ENCODE assay signal across 10 cellular contexts in the genomic region with DNA sequence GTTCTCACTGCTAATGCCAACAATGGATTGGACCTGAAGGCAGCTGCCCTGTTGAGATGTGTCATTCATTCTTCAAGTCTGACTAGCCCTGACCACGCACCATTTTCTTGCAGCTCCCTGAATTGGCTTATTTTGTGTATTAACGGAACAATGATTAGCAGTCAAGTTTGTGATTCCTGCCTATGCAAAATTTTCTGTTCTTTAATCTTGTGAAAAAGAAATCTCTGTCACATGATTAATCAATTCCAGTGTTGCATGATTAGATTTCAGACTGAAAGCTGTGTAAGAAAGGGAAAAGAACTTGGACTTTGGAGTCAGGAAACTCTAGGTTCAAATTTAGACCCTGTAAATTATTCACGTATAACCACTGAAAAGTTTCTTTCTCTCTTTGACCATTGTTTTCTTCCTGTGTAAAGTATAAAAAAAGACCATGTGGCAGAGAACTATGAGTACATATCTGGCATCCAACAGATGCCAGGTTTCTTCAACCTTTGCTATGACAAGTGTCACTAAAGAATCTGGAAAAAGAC.
DNase-seq lines count a peak whose midpoint lies in the region; ATAC-seq and TF ChIP-seq lines count a peak whose summit lies in the region.
"Had no signal": no experiment of that assay in that cellular context is flagged by ENCODE, and none has a peak within 500 bp of the region (broad histone marks: within the 10 kb centered on the region; RNA-seq: fewer than 3 reads in every experiment).

No MANE protein-coding gene starts in this region.

- no peaks in the 10 kb centered on the region for H3K4me1 ChIP-seq in PC-9 (replicated peaks; ENCODE audit: insufficient read depth)

- no peak for TF ChIP-seq CTCF in PC-9 (conservative IDR thresholded peaks at IDR 0.05)

- intact Hi-C loops in left ventricle myocardium superior (cut with micrococcal nuclease): no loop called here
- intact Hi-C loops in PC-9 (cut with micrococcal nuclease; ENCODE audit: unreplicated experiment): no loop called here

- CTCF ChIA-PET in PC-9 (lab: Charles Lee): no interaction called here

- H3F3A ChIP-seq in PC-9 (ENCODE audit: insufficient read depth, low read depth): no peaks in the 10 kb centered on the region

- no peak overlapping the region for H3K4me3 ChIP-seq in PC-9

- no peaks in the 10 kb centered on the region for H4K20me1 ChIP-seq in PC-9 (ENCODE audit: insufficient read depth)

- no peaks in the 10 kb centered on the region for H3K27me3 ChIP-seq in PC-9 (ENCODE audit: insufficient read depth, low read depth)

- BruUV-seq in PC-9 (replicated peaks; lab: Mats Ljungman, UMichigan): no TSS peak

- ATAC-seq in GM18858 (IDR thresholded peaks at IDR 0.05; ENCODE audit: unreplicated experiment) (peak; percentile 88), GM21737 (IDR thresholded peaks at IDR 0.05; ENCODE audit: unreplicated experiment) (peak; percentile 85), HG03378 (IDR thresholded peaks at IDR 0.05; ENCODE audit: unreplicated experiment) (peak; percentile 79), left ventricle myocardium superior (no peak)

- H3K27ac ChIP-seq in PC-9: no peak overlapping the region

- H3K9me2 ChIP-seq in PC-9 (ENCODE audit: insufficient read depth): no peaks in the 10 kb centered on the region

- peak; percentile 1 for DNase-seq in iris pigment epithelial cell (ENCODE audit: low read depth)
- DNase-seq in left ventricle myocardium superior: no peak
- no peak for DNase-seq in putamen (ENCODE audit: low spot score)
- DNase-seq in PC-9: no peak
- DNase-seq in A172 (ENCODE audit: low spot score): no peak
- DNase-seq: activated CD4-positive, alpha-beta T cell treated with anti-CD3 and anti-CD28 coated beads for 4 hours; endodermal cell had no signal

- H3K9me3 ChIP-seq in PC-9 (ENCODE audit: insufficient read depth, low read depth): no peaks in the 10 kb centered on the region

- no peak overlapping the region for H2AFZ ChIP-seq in PC-9

- no peak overlapping the region for H3K4me2 ChIP-seq in PC-9

- H3K36me3 ChIP-seq in PC-9 (ENCODE audit: low read depth): no peaks in the 10 kb centered on the region

- no peaks in the 10 kb centered on the region for H3K79me2 ChIP-seq in PC-9 (ENCODE audit: low read depth)

- POLR2A ChIA-PET in PC-9 (lab: Charles Lee; ENCODE audit: unreplicated experiment): no interaction called here
